Comparison of ENCODE assay signal across 1 cellular context in genomic region chr6:32609391-32609730, GRCh38.
TF ChIP-seq lines count a peak whose summit lies in the region.

No MANE protein-coding gene starts in this region.

TF ChIP-seq in GM23338, 12 proteins besides CTCF, POLR2A, EP300 and RAD21 (continued from another document):
- TF ChIP-seq, protein P1, sequence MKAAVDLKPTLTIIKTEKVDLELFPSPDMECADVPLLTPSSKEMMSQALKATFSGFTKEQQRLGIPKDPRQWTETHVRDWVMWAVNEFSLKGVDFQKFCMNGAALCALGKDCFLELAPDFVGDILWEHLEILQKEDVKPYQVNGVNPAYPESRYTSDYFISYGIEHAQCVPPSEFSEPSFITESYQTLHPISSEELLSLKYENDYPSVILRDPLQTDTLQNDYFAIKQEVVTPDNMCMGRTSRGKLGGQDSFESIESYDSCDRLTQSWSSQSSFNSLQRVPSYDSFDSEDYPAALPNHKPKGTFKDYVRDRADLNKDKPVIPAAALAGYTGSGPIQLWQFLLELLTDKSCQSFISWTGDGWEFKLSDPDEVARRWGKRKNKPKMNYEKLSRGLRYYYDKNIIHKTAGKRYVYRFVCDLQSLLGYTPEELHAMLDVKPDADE (IDR thresholded peaks at IDR 0.05): no peak
- TF ChIP-seq EZH2phosphoT487 (IDR thresholded peaks at IDR 0.05; ENCODE audit: unreplicated experiment) (no peak), ZNF462 (CRISPR knock-in tag; IDR thresholded peaks at IDR 0.05) (no peak), EZH2 (IDR thresholded peaks at IDR 0.05; ENCODE audit: low read depth, unreplicated experiment) (no peak)
